ENCODE assay signal across 1 cellular context in the genomic region with DNA sequence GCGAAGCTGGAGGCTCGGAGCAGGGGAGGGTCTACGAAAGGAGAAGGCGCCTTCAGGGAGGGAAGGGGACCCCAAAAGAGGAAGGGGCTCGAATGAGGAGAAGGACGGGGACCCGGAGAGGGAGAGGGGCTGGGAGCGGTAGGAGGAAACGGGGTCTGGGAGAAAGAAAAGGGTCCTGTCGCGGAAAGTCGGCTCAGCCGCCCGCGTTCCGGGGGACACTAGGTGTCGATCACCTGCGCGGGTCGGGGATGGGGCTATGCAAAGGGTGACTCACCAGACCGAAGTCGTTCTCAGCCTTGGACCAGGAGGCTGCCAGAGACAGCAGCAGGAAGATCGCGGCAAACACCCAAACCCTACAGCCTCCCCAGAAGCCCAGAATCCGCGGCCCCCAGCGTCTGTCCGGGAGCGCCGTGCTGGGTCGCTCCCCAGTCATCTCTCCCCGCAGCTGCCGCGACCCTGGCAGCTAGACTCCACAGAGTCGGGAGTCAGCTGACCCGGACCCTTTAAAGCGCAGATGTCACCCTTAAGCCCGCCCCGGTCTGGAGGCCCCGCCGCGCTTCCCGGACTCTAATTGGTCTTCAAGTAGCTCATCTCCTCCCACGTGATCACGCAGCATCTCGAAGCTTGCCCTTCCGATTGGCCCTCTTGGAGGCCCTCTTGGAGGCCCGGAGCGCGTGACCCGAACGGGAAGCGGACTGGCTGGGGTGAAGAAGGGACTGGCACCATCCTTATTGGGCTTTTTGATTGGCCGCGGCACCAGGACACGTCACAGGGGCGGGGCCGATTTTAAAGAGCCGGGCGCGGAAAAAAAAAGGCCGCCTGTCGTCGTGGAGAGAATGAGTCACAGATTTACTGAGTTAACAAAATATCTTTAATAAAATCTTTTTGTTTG.
TF ChIP-seq lines count a peak whose summit lies in the region.

Gene NEU1, minus strand, starts transcription at position 478 of the 892 bp plus-strand sequence. Its CDS starts 45 bp downstream, at position 433.

TF ChIP-seq in HepG2, 621 proteins besides CTCF, POLR2A, EP300 and RAD21 (continued from another document and continues in another):
- TF ChIP-seq ZNF329 (CRISPR knock-in tag; IDR thresholded peaks at IDR 0.05; ENCODE audit: low read depth), result 0 out of 2 replicates have a peak, but pooled peaks have one; percentile 67
- peak; percentile 8 for TF ChIP-seq MED8 (CRISPR knock-in tag; IDR thresholded peaks at IDR 0.05; ENCODE audit: insufficient replicate concordance)
- TF ChIP-seq ZNF720 (CRISPR knock-in tag; IDR thresholded peaks at IDR 0.05), result no peak
- TF ChIP-seq ZSCAN9 (CRISPR knock-in tag; IDR thresholded peaks at IDR 0.05; ENCODE audit: borderline replicate concordance), result peak; percentile 94
- 0 out of 2 replicates have a peak, but pooled peaks have one; percentile 89 for TF ChIP-seq KLF13 (CRISPR knock-in tag; IDR thresholded peaks at IDR 0.05)
- peak; percentile 99 for TF ChIP-seq RBFOX2 (IDR thresholded peaks at IDR 0.05; ENCODE audit: low read depth, low read length)
- TF ChIP-seq MTA3 (CRISPR knock-in tag; IDR thresholded peaks at IDR 0.05), result no peak
- TF ChIP-seq, protein P1, sequence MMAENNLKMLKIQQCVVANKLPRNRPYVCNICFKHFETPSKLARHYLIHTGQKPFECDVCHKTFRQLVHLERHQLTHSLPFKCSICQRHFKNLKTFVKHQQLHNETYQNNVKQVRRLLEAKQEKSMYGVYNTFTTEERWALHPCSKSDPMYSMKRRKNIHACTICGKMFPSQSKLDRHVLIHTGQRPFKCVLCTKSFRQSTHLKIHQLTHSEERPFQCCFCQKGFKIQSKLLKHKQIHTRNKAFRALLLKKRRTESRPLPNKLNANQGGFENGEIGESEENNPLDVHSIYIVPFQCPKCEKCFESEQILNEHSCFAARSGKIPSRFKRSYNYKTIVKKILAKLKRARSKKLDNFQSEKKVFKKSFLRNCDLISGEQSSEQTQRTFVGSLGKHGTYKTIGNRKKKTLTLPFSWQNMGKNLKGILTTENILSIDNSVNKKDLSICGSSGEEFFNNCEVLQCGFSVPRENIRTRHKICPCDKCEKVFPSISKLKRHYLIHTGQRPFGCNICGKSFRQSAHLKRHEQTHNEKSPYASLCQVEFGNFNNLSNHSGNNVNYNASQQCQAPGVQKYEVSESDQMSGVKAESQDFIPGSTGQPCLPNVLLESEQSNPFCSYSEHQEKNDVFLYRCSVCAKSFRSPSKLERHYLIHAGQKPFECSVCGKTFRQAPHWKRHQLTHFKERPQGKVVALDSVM (CRISPR knock-in tag; IDR thresholded peaks at IDR 0.05), result 0 out of 2 replicates have a peak, but pooled peaks have one; percentile 3
- TF ChIP-seq, protein P2, sequence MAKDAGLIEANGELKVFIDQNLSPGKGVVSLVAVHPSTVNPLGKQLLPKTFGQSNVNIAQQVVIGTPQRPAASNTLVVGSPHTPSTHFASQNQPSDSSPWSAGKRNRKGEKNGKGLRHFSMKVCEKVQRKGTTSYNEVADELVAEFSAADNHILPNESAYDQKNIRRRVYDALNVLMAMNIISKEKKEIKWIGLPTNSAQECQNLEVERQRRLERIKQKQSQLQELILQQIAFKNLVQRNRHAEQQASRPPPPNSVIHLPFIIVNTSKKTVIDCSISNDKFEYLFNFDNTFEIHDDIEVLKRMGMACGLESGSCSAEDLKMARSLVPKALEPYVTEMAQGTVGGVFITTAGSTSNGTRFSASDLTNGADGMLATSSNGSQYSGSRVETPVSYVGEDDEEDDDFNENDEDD (CRISPR knock-in tag; IDR thresholded peaks at IDR 0.05; ENCODE audit: borderline replicate concordance), result peak; percentile 84; the same call in 1 of the 2 replicates
- TF ChIP-seq, protein P3, sequence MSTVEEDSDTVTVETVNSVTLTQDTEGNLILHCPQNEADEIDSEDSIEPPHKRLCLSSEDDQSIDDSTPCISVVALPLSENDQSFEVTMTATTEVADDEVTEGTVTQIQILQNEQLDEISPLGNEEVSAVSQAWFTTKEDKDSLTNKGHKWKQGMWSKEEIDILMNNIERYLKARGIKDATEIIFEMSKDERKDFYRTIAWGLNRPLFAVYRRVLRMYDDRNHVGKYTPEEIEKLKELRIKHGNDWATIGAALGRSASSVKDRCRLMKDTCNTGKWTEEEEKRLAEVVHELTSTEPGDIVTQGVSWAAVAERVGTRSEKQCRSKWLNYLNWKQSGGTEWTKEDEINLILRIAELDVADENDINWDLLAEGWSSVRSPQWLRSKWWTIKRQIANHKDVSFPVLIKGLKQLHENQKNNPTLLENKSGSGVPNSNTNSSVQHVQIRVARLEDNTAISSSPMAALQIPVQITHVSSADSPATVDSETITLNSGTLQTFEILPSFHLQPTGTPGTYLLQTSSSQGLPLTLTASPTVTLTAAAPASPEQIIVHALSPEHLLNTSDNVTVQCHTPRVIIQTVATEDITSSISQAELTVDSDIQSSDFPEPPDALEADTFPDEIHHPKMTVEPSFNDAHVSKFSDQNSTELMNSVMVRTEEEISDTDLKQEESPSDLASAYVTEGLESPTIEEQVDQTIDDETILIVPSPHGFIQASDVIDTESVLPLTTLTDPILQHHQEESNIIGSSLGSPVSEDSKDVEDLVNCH (CRISPR knock-in tag; IDR thresholded peaks at IDR 0.05), result no peak
- TF ChIP-seq, protein P4, sequence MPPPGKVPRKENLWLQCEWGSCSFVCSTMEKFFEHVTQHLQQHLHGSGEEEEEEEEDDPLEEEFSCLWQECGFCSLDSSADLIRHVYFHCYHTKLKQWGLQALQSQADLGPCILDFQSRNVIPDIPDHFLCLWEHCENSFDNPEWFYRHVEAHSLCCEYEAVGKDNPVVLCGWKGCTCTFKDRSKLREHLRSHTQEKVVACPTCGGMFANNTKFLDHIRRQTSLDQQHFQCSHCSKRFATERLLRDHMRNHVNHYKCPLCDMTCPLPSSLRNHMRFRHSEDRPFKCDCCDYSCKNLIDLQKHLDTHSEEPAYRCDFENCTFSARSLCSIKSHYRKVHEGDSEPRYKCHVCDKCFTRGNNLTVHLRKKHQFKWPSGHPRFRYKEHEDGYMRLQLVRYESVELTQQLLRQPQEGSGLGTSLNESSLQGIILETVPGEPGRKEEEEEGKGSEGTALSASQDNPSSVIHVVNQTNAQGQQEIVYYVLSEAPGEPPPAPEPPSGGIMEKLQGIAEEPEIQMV (CRISPR knock-in tag; IDR thresholded peaks at IDR 0.05; ENCODE audit: low read depth), result peak; percentile 91
- 0 out of 2 replicates have a peak, but pooled peaks have one; percentile 56 for TF ChIP-seq ZSCAN29 (CRISPR knock-in tag; conservative IDR thresholded peaks at IDR 0.05)
- TF ChIP-seq, protein P5, sequence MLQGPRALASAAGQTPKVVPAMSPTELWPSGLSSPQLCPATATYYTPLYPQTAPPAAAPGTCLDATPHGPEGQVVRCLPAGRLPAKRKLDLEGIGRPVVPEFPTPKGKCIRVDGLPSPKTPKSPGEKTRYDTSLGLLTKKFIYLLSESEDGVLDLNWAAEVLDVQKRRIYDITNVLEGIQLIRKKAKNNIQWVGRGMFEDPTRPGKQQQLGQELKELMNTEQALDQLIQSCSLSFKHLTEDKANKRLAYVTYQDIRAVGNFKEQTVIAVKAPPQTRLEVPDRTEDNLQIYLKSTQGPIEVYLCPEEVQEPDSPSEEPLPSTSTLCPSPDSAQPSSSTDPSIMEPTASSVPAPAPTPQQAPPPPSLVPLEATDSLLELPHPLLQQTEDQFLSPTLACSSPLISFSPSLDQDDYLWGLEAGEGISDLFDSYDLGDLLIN (CRISPR knock-in tag; IDR thresholded peaks at IDR 0.05; ENCODE audit: borderline replicate concordance), result no peak
- TF ChIP-seq, protein P6, sequence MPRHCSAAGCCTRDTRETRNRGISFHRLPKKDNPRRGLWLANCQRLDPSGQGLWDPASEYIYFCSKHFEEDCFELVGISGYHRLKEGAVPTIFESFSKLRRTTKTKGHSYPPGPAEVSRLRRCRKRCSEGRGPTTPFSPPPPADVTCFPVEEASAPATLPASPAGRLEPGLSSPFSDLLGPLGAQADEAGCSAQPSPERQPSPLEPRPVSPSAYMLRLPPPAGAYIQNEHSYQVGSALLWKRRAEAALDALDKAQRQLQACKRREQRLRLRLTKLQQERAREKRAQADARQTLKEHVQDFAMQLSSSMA (CRISPR knock-in tag; IDR thresholded peaks at IDR 0.05), result no peak
- TF ChIP-seq ZNF83 (CRISPR knock-in tag; IDR thresholded peaks at IDR 0.05; ENCODE audit: borderline replicate concordance), result 0 out of 2 replicates have a peak, but pooled peaks have one; percentile 69
- peak; percentile 63 for TF ChIP-seq ZNF609 (CRISPR knock-in tag; IDR thresholded peaks at IDR 0.05; ENCODE audit: borderline replicate concordance)
- 0 out of 2 replicates have a peak, but pooled peaks have one; percentile 16 for TF ChIP-seq CCDC6 (CRISPR knock-in tag; IDR thresholded peaks at IDR 0.05)
- TF ChIP-seq DZIP1 (CRISPR knock-in tag; IDR thresholded peaks at IDR 0.05), result peak; percentile 74; the same call in 1 of the 2 replicates
- TF ChIP-seq, protein P7, sequence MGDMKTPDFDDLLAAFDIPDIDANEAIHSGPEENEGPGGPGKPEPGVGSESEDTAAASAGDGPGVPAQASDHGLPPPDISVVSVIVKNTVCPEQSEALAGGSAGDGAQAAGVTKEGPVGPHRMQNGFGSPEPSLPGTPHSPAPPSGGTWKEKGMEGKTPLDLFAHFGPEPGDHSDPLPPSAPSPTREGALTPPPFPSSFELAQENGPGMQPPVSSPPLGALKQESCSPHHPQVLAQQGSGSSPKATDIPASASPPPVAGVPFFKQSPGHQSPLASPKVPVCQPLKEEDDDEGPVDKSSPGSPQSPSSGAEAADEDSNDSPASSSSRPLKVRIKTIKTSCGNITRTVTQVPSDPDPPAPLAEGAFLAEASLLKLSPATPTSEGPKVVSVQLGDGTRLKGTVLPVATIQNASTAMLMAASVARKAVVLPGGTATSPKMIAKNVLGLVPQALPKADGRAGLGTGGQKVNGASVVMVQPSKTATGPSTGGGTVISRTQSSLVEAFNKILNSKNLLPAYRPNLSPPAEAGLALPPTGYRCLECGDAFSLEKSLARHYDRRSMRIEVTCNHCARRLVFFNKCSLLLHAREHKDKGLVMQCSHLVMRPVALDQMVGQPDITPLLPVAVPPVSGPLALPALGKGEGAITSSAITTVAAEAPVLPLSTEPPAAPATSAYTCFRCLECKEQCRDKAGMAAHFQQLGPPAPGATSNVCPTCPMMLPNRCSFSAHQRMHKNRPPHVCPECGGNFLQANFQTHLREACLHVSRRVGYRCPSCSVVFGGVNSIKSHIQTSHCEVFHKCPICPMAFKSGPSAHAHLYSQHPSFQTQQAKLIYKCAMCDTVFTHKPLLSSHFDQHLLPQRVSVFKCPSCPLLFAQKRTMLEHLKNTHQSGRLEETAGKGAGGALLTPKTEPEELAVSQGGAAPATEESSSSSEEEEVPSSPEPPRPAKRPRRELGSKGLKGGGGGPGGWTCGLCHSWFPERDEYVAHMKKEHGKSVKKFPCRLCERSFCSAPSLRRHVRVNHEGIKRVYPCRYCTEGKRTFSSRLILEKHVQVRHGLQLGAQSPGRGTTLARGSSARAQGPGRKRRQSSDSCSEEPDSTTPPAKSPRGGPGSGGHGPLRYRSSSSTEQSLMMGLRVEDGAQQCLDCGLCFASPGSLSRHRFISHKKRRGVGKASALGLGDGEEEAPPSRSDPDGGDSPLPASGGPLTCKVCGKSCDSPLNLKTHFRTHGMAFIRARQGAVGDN (CRISPR knock-in tag; IDR thresholded peaks at IDR 0.05), result peak; percentile 72
- TF ChIP-seq ONECUT2 (CRISPR knock-in tag; IDR thresholded peaks at IDR 0.05), result 0 out of 2 replicates have a peak, but pooled peaks have one; percentile 40
- TF ChIP-seq, protein P8, sequence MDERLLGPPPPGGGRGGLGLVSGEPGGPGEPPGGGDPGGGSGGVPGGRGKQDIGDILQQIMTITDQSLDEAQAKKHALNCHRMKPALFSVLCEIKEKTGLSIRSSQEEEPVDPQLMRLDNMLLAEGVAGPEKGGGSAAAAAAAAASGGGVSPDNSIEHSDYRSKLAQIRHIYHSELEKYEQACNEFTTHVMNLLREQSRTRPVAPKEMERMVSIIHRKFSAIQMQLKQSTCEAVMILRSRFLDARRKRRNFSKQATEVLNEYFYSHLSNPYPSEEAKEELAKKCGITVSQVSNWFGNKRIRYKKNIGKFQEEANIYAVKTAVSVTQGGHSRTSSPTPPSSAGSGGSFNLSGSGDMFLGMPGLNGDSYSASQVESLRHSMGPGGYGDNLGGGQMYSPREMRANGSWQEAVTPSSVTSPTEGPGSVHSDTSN (CRISPR knock-in tag; IDR thresholded peaks at IDR 0.05), result no peak; the same call in none of the 2 replicates
